In the genomic region with DNA sequence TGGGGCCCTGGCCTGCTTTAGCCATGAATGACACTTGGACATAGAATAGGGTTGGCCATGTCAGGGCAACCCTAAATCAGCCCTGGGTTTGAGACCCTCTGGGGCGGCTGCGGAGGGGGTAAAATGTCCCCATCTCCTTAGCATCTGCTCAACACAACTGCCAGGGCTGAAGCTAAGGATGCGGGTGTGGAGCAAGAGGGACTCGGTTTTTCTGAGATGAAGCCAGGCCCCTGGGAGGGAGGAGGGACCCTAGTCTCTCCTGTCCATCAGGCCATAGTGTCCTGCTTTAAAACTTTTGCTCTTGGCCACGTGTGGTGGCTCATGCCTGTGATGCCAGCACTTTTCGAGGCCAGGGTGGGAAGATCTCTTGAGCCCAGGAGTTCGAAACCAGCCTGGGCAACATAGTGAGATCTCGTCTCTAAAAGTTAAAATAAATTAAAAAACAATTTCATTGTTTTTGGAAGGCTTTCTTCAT, we compare ENCODE assay signal across 12 cellular contexts. TPM values are rescaled to one million over a fixed set of nuclear protein-coding genes. Genes with fewer than 3 reads are reported as not detected.
DNase-seq lines count a peak whose midpoint lies in the region; ATAC-seq, FAIRE-seq and TF ChIP-seq lines count a peak whose summit lies in the region.
"Had no signal": no experiment of that assay in that cellular context is flagged by ENCODE, and none has a peak within 500 bp of the region (broad histone marks: within the 10 kb centered on the region; RNA-seq: fewer than 3 reads in every experiment).

No MANE protein-coding gene starts in this region.

- TF ChIP-seq POLR2A in IMR-90 (IDR thresholded peaks at IDR 0.05; ENCODE audit: low read depth, low read length): no peak

- no peak for TF ChIP-seq RAD21 in IMR-90 (IDR thresholded peaks at IDR 0.05; ENCODE audit: low read length)

- H4K8ac ChIP-seq in IMR-90 (ENCODE audit: low read depth in 2 of 2, low read length in 2 of 2) (peak overlapping the region; percentile 60 to 97; a peak in 3 of 4 replicates), mesenchymal stem cell (ENCODE audit: low read length) (peak overlapping the region; percentile 47)

- H3K4me3 ChIP-seq in IMR-90 (ENCODE audit: insufficient read depth, low read depth, low read length) (no peak overlapping the region), astrocyte (ENCODE audit: insufficient read depth, low read depth, low read length) (no peak overlapping the region), mesenchymal stem cell (ENCODE audit: insufficient read depth in 1 of 2, low read depth in 1 of 2, low read length in 2 of 2) (peak overlapping the region in 1 of 2 experiments; percentile 92), stomach smooth muscle (ENCODE audit: low read length in 2 of 2) (peak overlapping the region in 1 of 2 donors; percentile 87)

- H3K18ac ChIP-seq in IMR-90 (ENCODE audit: low read depth, low read length): peak overlapping the region; percentile 56; the same call in 1 of the 2 replicates
- peak overlapping the region; percentile 68 to 69 for H3K18ac ChIP-seq in mesenchymal stem cell (ENCODE audit: low read depth in 1 of 2, low read length in 2 of 2)

- H2BK5ac ChIP-seq in IMR-90 (ENCODE audit: low read depth, low read length, poor library complexity, severe bottlenecking) (peak overlapping the region; percentile 7), mesenchymal stem cell (ENCODE audit: low read depth, low read length, poor library complexity, severe bottlenecking) (no peak overlapping the region)

- peaks cover 25% of the 10 kb centered on the region; the same call in 1 of the 2 replicates for H3K36me3 ChIP-seq in IMR-90 (ENCODE audit: control insufficient read depth, insufficient read depth, low read length)
- no peaks in the 10 kb centered on the region for H3K36me3 ChIP-seq in astrocyte (ENCODE audit: insufficient read depth, low read length)
- H3K36me3 ChIP-seq in mesenchymal stem cell (ENCODE audit: control insufficient read depth in 1 of 2, insufficient read depth in 2 of 2, low read depth in 1 of 2, low read length in 2 of 2): peaks cover 10 to 38% of the 10 kb centered on the region in 2 experiments
- peaks cover 10 to 14% of the 10 kb centered on the region in 2 donors for H3K36me3 ChIP-seq in stomach smooth muscle (ENCODE audit: control insufficient read depth in 2 of 2, insufficient read depth in 2 of 2, low read length in 2 of 2)

- H2AFZ ChIP-seq in IMR-90 (replicated peaks; ENCODE audit: low read length, poor library complexity) (peak overlapping the region; percentile 92), astrocyte (ENCODE audit: low read depth, low read length) (peak overlapping the region; percentile 65), mesenchymal stem cell (ENCODE audit: low read depth, low read length) (no peak overlapping the region)

- H3K56ac ChIP-seq in IMR-90 (ENCODE audit: extremely low read depth, insufficient read depth, low read length): no peak overlapping the region

- H4K5ac ChIP-seq in IMR-90 (ENCODE audit: low read depth, low read length): peak overlapping the region; percentile 91

- H3K23ac ChIP-seq in IMR-90 (ENCODE audit: low read depth, low read length) (peak overlapping the region; percentile 73; the same call in 1 of the 2 replicates), mesenchymal stem cell (ENCODE audit: low read length in 2 of 2) (no peak overlapping the region)

- H3K9me3 ChIP-seq in IMR-90 (ENCODE audit: control insufficient read depth, insufficient read depth, low read length): no peaks in the 10 kb centered on the region
- H3K9me3 ChIP-seq in astrocyte (ENCODE audit: insufficient read depth, low read depth, low read length): no peaks in the 10 kb centered on the region
- no peaks in the 10 kb centered on the region for H3K9me3 ChIP-seq in mesenchymal stem cell (ENCODE audit: control insufficient read depth, low read length)
- no peaks in the 10 kb centered on the region for H3K9me3 ChIP-seq in stomach smooth muscle (ENCODE audit: control insufficient read depth in 2 of 2, low read length in 2 of 2)

- DNase-seq in IMR-90 (no peak), astrocyte (ENCODE audit: low read depth) (no peak), mesenchymal stem cell (no peak), activated T-cell treated with anti-CD3 and anti-CD28 coated beads for 4 hours (no peak), A172 (ENCODE audit: low spot score) (no peak), GM03348 (ENCODE audit: low spot score) (no peak)
- DNase-seq in activated CD4-positive, alpha-beta T cell treated with anti-CD3 and anti-CD28 coated beads for 48 hours: no peak
- DNase-seq: activated gamma-delta T cell, NCI-H446 treated with DMSO at 0.1 percent for 48 hours, SHP77 had no signal

- intact Hi-C loops in IMR-90 (cut with micrococcal nuclease): loop anchor here (1.0 kb wide), 5 partner anchors 14 to 149 kb away; a partner anchor contains a TSS

- H4K20me1 ChIP-seq in IMR-90 (ENCODE audit: insufficient read depth, low read length) (no peaks in the 10 kb centered on the region), astrocyte (ENCODE audit: insufficient read depth, low read length) (no peaks in the 10 kb centered on the region)

- H3K9me3 Mint-ChIP-seq in astrocyte (ENCODE audit: unreplicated experiment): peaks cover 2% of the 10 kb centered on the region
- H3K9me3 Mint-ChIP-seq: CD8-positive, alpha-beta T cell had no signal

- H3K9ac ChIP-seq in IMR-90 (ENCODE audit: low read depth, low read length) (peak overlapping the region; percentile 60; the same call in 1 of the 2 replicates), astrocyte (ENCODE audit: low read length) (no peak overlapping the region), mesenchymal stem cell (ENCODE audit: low read length) (peak overlapping the region; percentile 93), stomach smooth muscle (ENCODE audit: low read length in 2 of 2) (peak overlapping the region; percentile 85 to 90)

- peak overlapping the region; percentile 65 for H2AK9ac ChIP-seq in IMR-90 (replicated peaks; ENCODE audit: low read depth, low read length, poor library complexity)

- H3K27ac ChIP-seq in IMR-90 (ENCODE audit: insufficient read depth, low read length) (peak overlapping the region; percentile 71), astrocyte (ENCODE audit: low read depth, low read length) (no peak overlapping the region), mesenchymal stem cell (ENCODE audit: low read length, poor library complexity, severe bottlenecking) (no peak overlapping the region), stomach smooth muscle (ENCODE audit: low read length) (peak overlapping the region; percentile 81)

- H3K36me3 Mint-ChIP-seq in astrocyte (ENCODE audit: low read depth, unreplicated experiment): peaks cover 6% of the 10 kb centered on the region

- H3K4ac ChIP-seq in IMR-90 (ENCODE audit: low read depth, low read length) (peak overlapping the region; percentile 88), mesenchymal stem cell (ENCODE audit: low read depth in 1 of 2, low read length in 2 of 2) (peak overlapping the region; percentile 73 to 75)

- H2BK15ac ChIP-seq in IMR-90 (ENCODE audit: low read depth, low read length) (peak overlapping the region; percentile 81; the same call in 2 of the 3 replicates), mesenchymal stem cell (ENCODE audit: low read depth, poor library complexity, severe bottlenecking) (peak overlapping the region; percentile 15)

- WGBS in IMR-90 (ENCODE audit: extremely low coverage in 2 of 2, insufficient read length in 1 of 2), 2 experiments: no CpG with 5 or more reads among the region's 8 CpGs
- 82% methylated on average over 7 of the region's 8 CpGs for WGBS in mesenchymal stem cell

- no peaks in the 10 kb centered on the region for H3K79me2 ChIP-seq in astrocyte (ENCODE audit: insufficient read depth, low read length)

- H3K4me2 ChIP-seq in IMR-90 (ENCODE audit: low read depth, low read length) (no peak overlapping the region), astrocyte (ENCODE audit: low read length) (no peak overlapping the region), mesenchymal stem cell (ENCODE audit: low read length, poor library complexity, severe bottlenecking) (no peak overlapping the region)

- H3K79me1 ChIP-seq in IMR-90 (ENCODE audit: low read depth in 1 of 2, low read length in 2 of 2) (peaks cover 13 to 28% of the 10 kb centered on the region in 2 experiments; a peak in 3 of 4 replicates), mesenchymal stem cell (replicated peaks; ENCODE audit: low read length, poor library complexity, severe bottlenecking) (no peaks in the 10 kb centered on the region)

- H2BK120ac ChIP-seq in IMR-90 (ENCODE audit: low read depth, low read length) (peak overlapping the region; percentile 93), mesenchymal stem cell (ENCODE audit: low read depth, low read length) (no peak overlapping the region)

- dilution Hi-C loops in IMR-90 (cut with HindIII; ENCODE audit: low sequenced_read_pairs, unreplicated experiment): no loop called here

- CTCF ChIA-PET in IMR-90 (lab: Yijun Ruan, JAX): interaction anchor here (0.6 to 1.9 kb wide), 4 partner anchors 15 to 148 kb away, joined by 3 to 5 read pairs (median 4); a partner anchor contains a TSS

- H2BK12ac ChIP-seq in mesenchymal stem cell (ENCODE audit: low read length in 2 of 2): peak overlapping the region; percentile 44 to 89

- POLR2A ChIA-PET in IMR-90 (lab: Charles Lee; ENCODE audit: unreplicated experiment): no interaction called here

- no peak for FAIRE-seq in astrocyte (lab: Jason Lieb, UNC)

- H4K91ac ChIP-seq in IMR-90 (ENCODE audit: insufficient read depth, low read depth, low read length) (peak overlapping the region; percentile 89), mesenchymal stem cell (ENCODE audit: low read length) (peak overlapping the region; percentile 81)

- H3K27ac Mint-ChIP-seq in astrocyte (ENCODE audit: unreplicated experiment): no peak overlapping the region

- peaks cover 21% of the 10 kb centered on the region for H3K9me1 ChIP-seq in IMR-90 (ENCODE audit: insufficient read depth, low read length)

- H2BK20ac ChIP-seq in IMR-90 (ENCODE audit: low read depth, low read length): peak overlapping the region; percentile 95

- peaks cover 27% of the 10 kb centered on the region for H3K27me3 Mint-ChIP-seq in astrocyte (ENCODE audit: low read depth, unreplicated experiment)

- in situ Hi-C loops in IMR-90 (cut with MboI; ENCODE audit: low sequenced_read_pairs): no loop called here

- H3K14ac ChIP-seq in IMR-90 (replicated peaks; ENCODE audit: low read depth, low read length): peak overlapping the region; percentile 87
- no peak overlapping the region for H3K14ac ChIP-seq in mesenchymal stem cell (ENCODE audit: low read length in 2 of 2)

- BruUV-seq in IMR-90 (replicated peaks; lab: Mats Ljungman, UMichigan): no TSS peak

- H3K4me3 Mint-ChIP-seq in astrocyte (ENCODE audit: unreplicated experiment): no peak overlapping the region

- peaks cover 26% of the 10 kb centered on the region for H3K4me1 ChIP-seq in IMR-90 (ENCODE audit: control insufficient read depth, insufficient read depth, low read length)
- H3K4me1 ChIP-seq in astrocyte (ENCODE audit: insufficient read depth, low read length): peaks cover 5% of the 10 kb centered on the region
- H3K4me1 ChIP-seq in mesenchymal stem cell (ENCODE audit: control insufficient read depth, insufficient read depth, low read depth, low read length): peaks cover 8% of the 10 kb centered on the region
- H3K4me1 ChIP-seq in stomach smooth muscle (ENCODE audit: control insufficient read depth, insufficient read depth, low read length): peaks cover 36% of the 10 kb centered on the region

- H3K27me3 ChIP-seq in IMR-90 (ENCODE audit: control insufficient read depth, insufficient read depth, low read length) (no peaks in the 10 kb centered on the region), astrocyte (ENCODE audit: insufficient read depth, low read length) (peaks cover 9% of the 10 kb centered on the region), mesenchymal stem cell (ENCODE audit: control insufficient read depth in 1 of 2, insufficient read depth in 1 of 2, low read length in 2 of 2) (peaks cover 0 to 5% of the 10 kb centered on the region in 2 experiments), stomach smooth muscle (ENCODE audit: control insufficient read depth in 1 of 2, insufficient read depth in 2 of 2, low read length in 2 of 2) (no peaks in the 10 kb centered on the region)

- H2AK5ac ChIP-seq in IMR-90 (ENCODE audit: low read depth, low read length) (peak overlapping the region; percentile 57), mesenchymal stem cell (ENCODE audit: low read length, severe bottlenecking) (no peak overlapping the region)

- H3K4me1 Mint-ChIP-seq in astrocyte (ENCODE audit: low read depth, unreplicated experiment): no peaks in the 10 kb centered on the region

- TF ChIP-seq CTCF in IMR-90 (conservative IDR thresholded peaks at IDR 0.05; ENCODE audit: low read depth, low read length) (no peak), astrocyte (IDR thresholded peaks at IDR 0.05; ENCODE audit: insufficient read depth, low read depth, low read length) (no peak)

- ATAC-seq in IMR-90 (ENCODE audit: low read depth): no peak

RNA-seq across cellular contexts. Expression of a gene that starts 0.8 kb away (rescaled TPM):
- total RNA-seq in IMR-90 (2012; rRNA removed) (19.4 and 38.4 TPM in 2 replicates), astrocyte (0.86 and 1.6 TPM in 2 replicates)
- polyA plus RNA-seq in IMR-90 (2012; rRNA removed): 153 and 165 TPM in 2 replicates
- 93.2 and 225 TPM in 2 replicates for polyA plus RNA-seq in IMR-90 (2012; cell fraction: cytosol; rRNA removed)
- polyA plus RNA-seq in IMR-90 (2012; cell fraction: nucleus; rRNA removed; ENCODE audit: low replicate concordance): 86.8 and 97.2 TPM in 2 replicates
- polyA plus RNA-seq in mesenchymal stem cell (2013, experiment 1 of 2): 79.1 TPM
- polyA plus RNA-seq in mesenchymal stem cell (2013, experiment 2 of 2): 79.5 TPM
- 10.7 and 16.0 TPM in 2 replicates for total RNA-seq in A172 (2014; rRNA removed; shearing (Covaris generic))

RNA-seq across cellular contexts. Expression of a gene that starts 16.0 kb away (rescaled TPM):
- total RNA-seq in IMR-90 (2012; rRNA removed) (7.5 and 9.1 TPM in 2 replicates), astrocyte (11.0 and 12.1 TPM in 2 replicates)
- polyA plus RNA-seq in IMR-90 (2012; rRNA removed): 12.0 and 12.3 TPM in 2 replicates
- 4.2 and 12.6 TPM in 2 replicates for polyA plus RNA-seq in IMR-90 (2012; cell fraction: cytosol; rRNA removed)
- polyA plus RNA-seq in IMR-90 (2012; cell fraction: nucleus; rRNA removed; ENCODE audit: low replicate concordance): 18.0 and 18.4 TPM in 2 replicates
- polyA plus RNA-seq in mesenchymal stem cell (2013, experiment 1 of 2): 18.5 TPM
- polyA plus RNA-seq in mesenchymal stem cell (2013, experiment 2 of 2): 18.8 TPM
- total RNA-seq in A172 (2014; rRNA removed; shearing (Covaris generic)): 5.8 and 11.0 TPM in 2 replicates

RNA-seq across cellular contexts. Expression of a gene that starts 32.5 kb away (rescaled TPM):
- total RNA-seq in IMR-90 (2012; rRNA removed) (34.4 and 49.6 TPM in 2 replicates), astrocyte (5.2 and 6.2 TPM in 2 replicates)
- 64.1 and 85.4 TPM in 2 replicates for polyA plus RNA-seq in IMR-90 (2012; rRNA removed)
- polyA plus RNA-seq in IMR-90 (2012; cell fraction: cytosol; rRNA removed): 38.0 and 64.8 TPM in 2 replicates
- 60.2 and 228 TPM in 2 replicates for polyA plus RNA-seq in IMR-90 (2012; cell fraction: nucleus; rRNA removed; ENCODE audit: low replicate concordance)
- polyA plus RNA-seq in mesenchymal stem cell (2013, experiment 1 of 2): 92.4 TPM
- polyA plus RNA-seq in mesenchymal stem cell (2013, experiment 2 of 2): 91.8 TPM
- total RNA-seq in A172 (2014; rRNA removed; shearing (Covaris generic)): 20.3 and 39.8 TPM in 2 replicates

RNA-seq across cellular contexts. Expression of a gene that starts 35.7 kb away (rescaled TPM):
- total RNA-seq in IMR-90 (2012; rRNA removed) (not detected in 2 replicates), astrocyte (not detected in 2 replicates)
- polyA plus RNA-seq in IMR-90 (2012; rRNA removed): 0.15 TPM in 1 of 2 replicates, not detected in the other
- polyA plus RNA-seq in IMR-90 (2012; cell fraction: cytosol; rRNA removed): not detected in 2 replicates
- polyA plus RNA-seq in IMR-90 (2012; cell fraction: nucleus; rRNA removed; ENCODE audit: low replicate concordance): 0.38 and 1.1 TPM in 2 replicates
- not detected for polyA plus RNA-seq in mesenchymal stem cell (2013, experiment 1 of 2)
- polyA plus RNA-seq in mesenchymal stem cell (2013, experiment 2 of 2): not detected
- 0.31 TPM in 1 of 2 replicates, not detected in the other for total RNA-seq in A172 (2014; rRNA removed; shearing (Covaris generic))
- total RNA-seq: CD8-positive, alpha-beta T cell had no signal

RNA-seq across cellular contexts. Expression of a gene that starts 37.1 kb away (rescaled TPM):
- 4.1 and 5.3 TPM in 2 replicates for total RNA-seq in IMR-90 (2012; rRNA removed)
- 14.5 and 16.4 TPM in 2 replicates for polyA plus RNA-seq in IMR-90 (2012; rRNA removed)
- polyA plus RNA-seq in IMR-90 (2012; cell fraction: cytosol; rRNA removed): 18.2 and 22.0 TPM in 2 replicates
- 118 and 208 TPM in 2 replicates for polyA plus RNA-seq in IMR-90 (2012; cell fraction: nucleus; rRNA removed; ENCODE audit: low replicate concordance)
- total RNA-seq in astrocyte: 26.7 and 29.6 TPM in 2 replicates
- 16.7 TPM for polyA plus RNA-seq in mesenchymal stem cell (2013, experiment 1 of 2)
- polyA plus RNA-seq in mesenchymal stem cell (2013, experiment 2 of 2): 12.7 TPM
- total RNA-seq in A172 (2014; rRNA removed; shearing (Covaris generic)): 8.5 and 15.6 TPM in 2 replicates

Comparison
In these comparisons a context has a peak if more than half of its experiments do, and no peak if none do; other contexts are left out.
1. H3K27ac ChIP-seq: peak in IMR-90 (single experiment) and stomach smooth muscle (single experiment); none in astrocyte (single experiment) and mesenchymal stem cell (single experiment).